Comparison of ENCODE assay signal across 18 cellular contexts in genomic region chr11:65307298-65308229, GRCh38. TPM values are rescaled to one million over a fixed set of nuclear protein-coding genes. Genes with fewer than 3 reads are reported as not detected.
DNase-seq lines count a peak whose midpoint lies in the region; ATAC-seq and TF ChIP-seq lines count a peak whose summit lies in the region.
"Had no signal": no experiment of that assay in that cellular context is flagged by ENCODE, and none has a peak within 500 bp of the region (broad histone marks: within the 10 kb centered on the region; RNA-seq: fewer than 3 reads in every experiment).

No MANE protein-coding gene starts in this region.

- H3K4me3 ChIP-seq in MG63 (no peak overlapping the region), skeletal muscle tissue (ENCODE audit: low read length in 3 of 3) (no peak overlapping the region), neuronal stem cell (ENCODE audit: low read length in 2 of 2) (no peak overlapping the region)
- H3K4me3 ChIP-seq: coronary artery had no signal

- no peaks in the 10 kb centered on the region for H3K9me3 ChIP-seq in MG63
- no peaks in the 10 kb centered on the region for H3K9me3 ChIP-seq in skeletal muscle tissue (ENCODE audit: control insufficient read depth in 3 of 3, low read length in 3 of 3)
- H3K9me3 ChIP-seq in neuronal stem cell (replicated peaks in 1 of 2; ENCODE audit: control insufficient read depth in 2 of 2, insufficient read depth in 1 of 2, low read depth in 1 of 2, low read length in 2 of 2) = peaks cover 0 to 2% of the 10 kb centered on the region in 2 donors

- no peak overlapping the region for H2BK120ac ChIP-seq in neuronal stem cell (ENCODE audit: low read depth, low read length)

- H2BK15ac ChIP-seq in neuronal stem cell (ENCODE audit: low read length) = no peak overlapping the region

- no peak overlapping the region for H3K14ac ChIP-seq in neuronal stem cell (ENCODE audit: low read length)

- no peak for TF ChIP-seq CTCF in Calu3 (IDR thresholded peaks at IDR 0.05; ENCODE audit: unreplicated experiment)

- H2BK5ac ChIP-seq in neuronal stem cell (ENCODE audit: low read length) = no peak overlapping the region

- peak overlapping the region; percentile 11 for H3K27ac Mint-ChIP-seq in Calu3 (ENCODE audit: unreplicated experiment)
- H3K27ac Mint-ChIP-seq: T-helper 2 cell treated with Interferon-gamma antibody and Interleukin-4, amounts not matched to agents 5 μg/mL and 100 μg/mL, for 36 hours had no signal

- H3K9ac ChIP-seq in skeletal muscle tissue (ENCODE audit: low read depth in 1 of 3, low read length in 3 of 3) (no peak overlapping the region), neuronal stem cell (ENCODE audit: low read depth, low read length, poor library complexity) (no peak overlapping the region)

- no peak overlapping the region for H3K4me3 Mint-ChIP-seq in Calu3 (ENCODE audit: low read depth, unreplicated experiment)
- H3K4me3 Mint-ChIP-seq: T-helper 2 cell treated with Interferon-gamma antibody and Interleukin-4, amounts not matched to agents 5 μg/mL and 100 μg/mL, for 36 hours had no signal

- CTCF ChIA-PET in Calu3 (lab: Charles Lee) = no interaction called here

- no CpG with 5 or more reads among the region's 6 CpGs for WGBS in neuronal stem cell (ENCODE audit: extremely low coverage in 2 of 2, insufficient read length in 2 of 2, insufficient replicate concordance in 1 of 2), 2 donors

- peaks cover 2% of the 10 kb centered on the region for H3K79me1 ChIP-seq in neuronal stem cell (ENCODE audit: low read depth, low read length)

- H3K4me2 ChIP-seq in neuronal stem cell (ENCODE audit: insufficient read depth, low read length, poor library complexity, severe bottlenecking) = no peak overlapping the region

- no peak for ATAC-seq in left ventricle myocardium superior
- no peak for ATAC-seq in HG03139 (IDR thresholded peaks at IDR 0.05; ENCODE audit: unreplicated experiment)
- ATAC-seq in GM18511 (IDR thresholded peaks at IDR 0.05; ENCODE audit: unreplicated experiment) = no peak

- H3K36me3 Mint-ChIP-seq in Calu3 (ENCODE audit: insufficient read depth, unreplicated experiment) = peaks cover 38% of the 10 kb centered on the region

- H3K36me3 ChIP-seq in MG63 (no peaks in the 10 kb centered on the region; the same call in none of the 2 replicates), skeletal muscle tissue (ENCODE audit: control insufficient read depth in 3 of 3, insufficient read depth in 3 of 3, low read length in 3 of 3) (no peaks in the 10 kb centered on the region), neuronal stem cell (replicated peaks in 1 of 2; ENCODE audit: control insufficient read depth in 2 of 2, insufficient read depth in 2 of 2, low read length in 2 of 2) (peaks cover 12 to 29% of the 10 kb centered on the region in 2 donors)

- no peak overlapping the region for H3K4ac ChIP-seq in neuronal stem cell (ENCODE audit: low read length)

- no peak overlapping the region for H3K23ac ChIP-seq in neuronal stem cell (ENCODE audit: low read depth, low read length, poor library complexity)

- H3K27ac ChIP-seq in skeletal muscle tissue (ENCODE audit: low read depth, low read length) (peak overlapping the region; percentile 33), neuronal stem cell (replicated peaks; ENCODE audit: low read length) (no peak overlapping the region)
- H3K27ac ChIP-seq: epithelial cell of prostate had no signal

- intact Hi-C loops in Calu3 (cut with micrococcal nuclease; ENCODE audit: unreplicated experiment) = no loop called here
- intact Hi-C loops in left ventricle myocardium superior (cut with micrococcal nuclease) = no loop called here

- no peaks in the 10 kb centered on the region for H3K9me3 Mint-ChIP-seq in Calu3 (ENCODE audit: low read depth, unreplicated experiment)
- H3K9me3 Mint-ChIP-seq: T-helper 2 cell treated with Interferon-gamma antibody and Interleukin-4, amounts not matched to agents 5 μg/mL and 100 μg/mL, for 36 hours had no signal

- H2AK5ac ChIP-seq in neuronal stem cell (ENCODE audit: low read depth, low read length) = no peak overlapping the region

- no TSS peak for BruUV-seq in Calu3 (replicated peaks; lab: Mats Ljungman, UMichigan)

- H3K27me3 ChIP-seq in MG63 = no peaks in the 10 kb centered on the region
- H3K27me3 ChIP-seq in skeletal muscle tissue (ENCODE audit: control insufficient read depth in 3 of 3, insufficient read depth in 3 of 3, low read length in 3 of 3) = no peaks in the 10 kb centered on the region
- no peaks in the 10 kb centered on the region for H3K27me3 ChIP-seq in neuronal stem cell (ENCODE audit: control insufficient read depth in 3 of 3, insufficient read depth in 3 of 3, low read depth in 1 of 3, low read length in 3 of 3)

- H3K4me1 Mint-ChIP-seq in Calu3 (ENCODE audit: low read depth, unreplicated experiment) = peaks cover 37% of the 10 kb centered on the region

- H2BK12ac ChIP-seq in neuronal stem cell (ENCODE audit: low read length) = no peak overlapping the region

- H3K18ac ChIP-seq in neuronal stem cell (ENCODE audit: low read length) = no peak overlapping the region

- no peak overlapping the region for H4K8ac ChIP-seq in neuronal stem cell (ENCODE audit: low read depth, low read length)

- no peaks in the 10 kb centered on the region for H3K27me3 Mint-ChIP-seq in Calu3 (ENCODE audit: unreplicated experiment)

- H3K4me1 ChIP-seq in skeletal muscle tissue (ENCODE audit: control insufficient read depth in 3 of 3, insufficient read depth in 3 of 3, low read length in 3 of 3) (peaks cover 22 to 31% (median 26%) of the 10 kb centered on the region in 3 donors), neuronal stem cell (ENCODE audit: control insufficient read depth in 2 of 2, insufficient read depth in 1 of 2, low read depth in 1 of 2, low read length in 2 of 2) (peaks cover 17 to 18% of the 10 kb centered on the region in 2 donors)

- no peak overlapping the region for H4K91ac ChIP-seq in neuronal stem cell (ENCODE audit: low read depth, low read length, poor library complexity)

- DNase-seq in Calu3 = no peak
- DNase-seq in MG63 = peak; percentile 46
- peak; percentile 5 for DNase-seq in left ventricle myocardium superior
- DNase-seq in neuronal stem cell (ENCODE audit: low spot score) = no peak
- DNase-seq in NCI-H1694 (lab: John Stamatoyannopoulos, UW) = no peak
- DNase-seq: activated CD8-positive, alpha-beta memory T cell treated with anti-CD3 and anti-CD28 coated beads, Interleukin-2, amount 50 U/mL, for 4 hours; HCEC 1CT; KBM-7; SHP77 treated with DMSO at 0.1 percent for 48 hours had no signal

- no peak overlapping the region for H2AFZ ChIP-seq in neuronal stem cell (ENCODE audit: low read length)

RNA-seq across cellular contexts. Expression of gene CDC42EP2, which starts 7.1 kb away (rescaled TPM):
- 35.6 and 43.2 TPM in 2 replicates for total RNA-seq in Calu3 (2022)
- 10.3 and 19.1 TPM in 2 replicates for total RNA-seq in MG63 (2014; rRNA removed; shearing (Covaris generic); ENCODE audit: low replicate concordance)
- total RNA-seq in left ventricle myocardium superior = 13.0 TPM
- 19.3 TPM for total RNA-seq in skeletal muscle tissue
- 1.4 TPM for polyA plus RNA-seq in neuronal stem cell (2013, experiment 1 of 2)
- 1.6 TPM for polyA plus RNA-seq in neuronal stem cell (2013, experiment 2 of 2)

RNA-seq across cellular contexts. Expression of gene DPF2, which starts 26.1 kb away (rescaled TPM):
- total RNA-seq in Calu3 (2022) (57.5 and 61.1 TPM in 2 replicates), left ventricle myocardium superior (53.9 TPM), skeletal muscle tissue (24.5 TPM)
- total RNA-seq in MG63 (2014; rRNA removed; shearing (Covaris generic); ENCODE audit: low replicate concordance) = 57.9 and 78.1 TPM in 2 replicates
- polyA plus RNA-seq in neuronal stem cell (2013, experiment 1 of 2) = 78.6 TPM
- polyA plus RNA-seq in neuronal stem cell (2013, experiment 2 of 2) = 77.3 TPM

RNA-seq across cellular contexts. Expression of gene POLA2, which starts 45.8 kb away (rescaled TPM):
- total RNA-seq in Calu3 (2022) = 34.4 and 40.4 TPM in 2 replicates
- 4.6 and 8.9 TPM in 2 replicates for total RNA-seq in MG63 (2014; rRNA removed; shearing (Covaris generic); ENCODE audit: low replicate concordance)
- total RNA-seq in left ventricle myocardium superior = 3.5 TPM
- 2.1 TPM for total RNA-seq in skeletal muscle tissue
- polyA plus RNA-seq in neuronal stem cell (2013, experiment 1 of 2) = 13.5 TPM
- 13.4 TPM for polyA plus RNA-seq in neuronal stem cell (2013, experiment 2 of 2)

RNA-seq across cellular contexts. Expression of gene TIGD3, which starts 47.0 kb away (rescaled TPM):
- total RNA-seq in Calu3 (2022) (0.73 and 1.5 TPM in 2 replicates), left ventricle myocardium superior (0.97 TPM), skeletal muscle tissue (not detected)
- total RNA-seq in MG63 (2014; rRNA removed; shearing (Covaris generic); ENCODE audit: low replicate concordance) = 0.36 and 2.2 TPM in 2 replicates
- polyA plus RNA-seq in neuronal stem cell (2013, experiment 1 of 2) = 1.8 TPM
- polyA plus RNA-seq in neuronal stem cell (2013, experiment 2 of 2) = 1.6 TPM
- total RNA-seq: posterior vena cava, subcutaneous adipose tissue had no signal
- polyA plus RNA-seq: keratinocyte had no signal

Comparison
In these comparisons a context has a peak if more than half of its experiments do, and no peak if none do; other contexts are left out.
1. DNase-seq: peak in MG63 (single experiment) and left ventricle myocardium superior (single experiment); none in Calu3 (single experiment), neuronal stem cell (single experiment) and NCI-H1694 (single experiment).